Comparison of ENCODE assay signal across 27 cellular contexts in the genomic region with DNA sequence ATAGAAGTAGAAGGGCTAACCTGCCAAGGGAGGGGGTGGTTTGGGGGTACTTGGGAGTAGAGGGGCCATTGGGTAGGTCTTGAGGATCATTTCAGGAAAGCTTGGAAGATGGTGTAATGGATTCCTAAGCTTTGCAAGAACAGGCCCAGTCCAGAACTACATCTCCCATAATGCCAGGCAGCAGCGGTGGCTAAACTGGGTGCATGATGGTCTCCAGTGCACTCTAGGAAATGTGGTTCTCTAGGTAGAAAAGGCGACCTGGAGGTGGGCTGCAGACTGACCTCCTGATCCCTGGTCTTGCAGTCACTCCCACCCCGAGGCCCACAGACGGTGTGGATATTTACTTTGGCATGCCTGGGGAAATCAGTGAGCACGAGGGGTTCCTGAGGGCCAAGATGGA. TPM values are rescaled to one million over a fixed set of nuclear protein-coding genes. Genes with fewer than 3 reads are reported as not detected.
"Had no signal": no experiment of that assay in that cellular context is flagged by ENCODE, and none has a peak within 500 bp of the region (broad histone marks: within the 10 kb centered on the region; RNA-seq: fewer than 3 reads in every experiment).

No MANE protein-coding gene starts in this region.

- H3K27me3 ChIP-seq: thyroid gland had no signal

- H3K36me3 ChIP-seq: left ventricle myocardium inferior, thyroid gland had no signal

- H3K9me3 Mint-ChIP-seq: activated naive CD8-positive, alpha-beta T cell treated with anti-CD3 and anti-CD28 coated beads for 36 hours; activated T-helper 17 cell treated with anti-CD3 and anti-CD28 coated beads, Interleukin-2, amount 50 U/mL, for 72 hours; natural killer cell had no signal

- H3K27me3 Mint-ChIP-seq: progenitor cell of endocrine pancreas had no signal

- H3K4me3 ChIP-seq: left ventricle myocardium inferior, thyroid gland had no signal

- DNase-seq: activated CD4-positive, alpha-beta T cell treated with anti-CD3 and anti-CD28 coated beads for 1 hour; activated CD4-positive, alpha-beta T cell treated with anti-CD3 and anti-CD28 coated beads, Interleukin-2, amount 50 U/mL, for 1 hour; activated naive CD4-positive, alpha-beta T cell treated with Interleukin-2 at 50 U/mL for 16 hours; activated naive CD8-positive, alpha-beta T cell treated with anti-CD3 and anti-CD28 coated beads for 36 hours; activated T-cell treated with anti-CD3 and anti-CD28 coated beads, Interleukin-2, amount 50 U/mL, for 1 hour; central memory CD4-positive, alpha-beta T cell; dermis blood vessel endothelial cell; effector CD8-positive, alpha-beta T cell; foreskin melanocyte; glutamatergic neuron; hippocampal formation; left ventricle myocardium inferior; mammary epithelial cell; midbrain; natural killer cell; stimulated activated CD4-positive, alpha-beta T cell treated with anti-CD3 and anti-CD28 coated beads, Interleukin-4, amount 100 ng/mL, for 24 hours; stimulated activated naive CD8-positive, alpha-beta T cell treated with anti-CD3 and anti-CD28 coated beads, Interleukin-15, Interleukin-2, amounts not matched to agents 100 U/mL and 50 U/mL, for 24 hours; thyroid gland; WERI-Rb-1 had no signal

- H3K27ac Mint-ChIP-seq: activated naive CD8-positive, alpha-beta T cell treated with anti-CD3 and anti-CD28 coated beads for 36 hours; activated T-helper 17 cell treated with anti-CD3 and anti-CD28 coated beads, Interleukin-2, amount 50 U/mL, for 72 hours; natural killer cell; progenitor cell of endocrine pancreas had no signal

- H3K27ac ChIP-seq: left ventricle myocardium inferior, thyroid gland, WERI-Rb-1 had no signal

- H3K36me3 Mint-ChIP-seq: activated naive CD8-positive, alpha-beta T cell treated with anti-CD3 and anti-CD28 coated beads for 36 hours; natural killer cell had no signal

- H3K9me3 ChIP-seq: left ventricle myocardium inferior, thyroid gland had no signal

- H3K4me3 Mint-ChIP-seq: activated naive CD8-positive, alpha-beta T cell treated with anti-CD3 and anti-CD28 coated beads for 36 hours; activated T-helper 17 cell treated with anti-CD3 and anti-CD28 coated beads, Interleukin-2, amount 50 U/mL, for 72 hours; natural killer cell had no signal

- ATAC-seq: activated T-helper 17 cell treated with anti-CD3 and anti-CD28 coated beads, Interleukin-2, amount 50 U/mL, for 72 hours; esophagus mucosa; natural killer cell; stimulated activated naive CD8-positive, alpha-beta T cell treated with anti-CD3 and anti-CD28 coated beads, Interleukin-15, Interleukin-2, amounts not matched to agents 100 U/mL and 50 U/mL, for 24 hours had no signal

- FAIRE-seq: astrocyte had no signal

RNA-seq across cellular contexts. Expression of a gene that starts 3.8 kb away (rescaled TPM):
- total RNA-seq: natural killer cell had no signal

RNA-seq across cellular contexts. Expression of a gene that starts 15.5 kb away (rescaled TPM):
- total RNA-seq: dermis blood vessel endothelial cell, left ventricle myocardium inferior, mammary epithelial cell, osteocyte, subcutaneous adipose tissue, ureter had no signal

RNA-seq across cellular contexts. Expression of a gene that starts 19.9 kb away (rescaled TPM):
- total RNA-seq: astrocyte; dermis blood vessel endothelial cell; esophagus mucosa; left ventricle myocardium inferior; mammary epithelial cell; osteocyte; subcutaneous adipose tissue; T-helper 2 cell treated with Interferon-gamma antibody and Interleukin-4, amounts not matched to agents 100 ng/mL and 5 ng/mL, for 36 hours; thyroid gland; ureter had no signal
- polyA plus RNA-seq: mammary epithelial cell had no signal

RNA-seq across cellular contexts. Expression of a gene that starts 30.1 kb away (rescaled TPM):
- total RNA-seq: dermis blood vessel endothelial cell, progenitor cell of endocrine pancreas had no signal
